Comparison of ENCODE assay signal across 18 cellular contexts in the genomic region with DNA sequence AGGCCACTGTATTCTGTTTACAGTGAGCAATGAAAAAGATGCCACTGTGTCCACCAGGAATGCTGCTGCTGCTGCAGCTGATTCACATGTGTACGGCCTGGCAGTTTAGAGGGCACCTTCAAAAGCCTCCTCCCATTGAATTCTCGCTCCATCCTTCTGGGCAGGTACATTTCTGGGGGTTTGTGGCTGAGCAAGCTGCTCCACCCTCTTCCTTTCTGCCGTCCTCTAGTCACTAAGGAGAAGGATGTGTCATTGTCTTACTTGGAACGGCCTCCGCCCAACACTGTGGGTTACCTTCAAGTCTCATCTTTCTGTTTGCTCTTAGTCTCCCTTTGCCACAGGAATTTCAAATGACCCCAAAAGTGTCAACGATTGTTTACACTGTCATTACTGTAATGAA.
A peak's percentile ranks its signal among the peaks of the same experiment; 100 is the strongest.
DNase-seq lines count a peak whose midpoint lies in the region; ATAC-seq, FAIRE-seq and TF ChIP-seq lines count a peak whose summit lies in the region.
"Had no signal": no experiment of that assay in that cellular context is flagged by ENCODE, and none has a peak within 500 bp of the region (broad histone marks: within the 10 kb centered on the region; RNA-seq: fewer than 3 reads in every experiment).

No MANE protein-coding gene starts in this region.

- intact Hi-C loops in activated CD8-positive, alpha-beta T cell treated with anti-CD3 and anti-CD28 coated beads for 36 hours (cut with micrococcal nuclease) = no loop called here

- peaks cover 3% of the 10 kb centered on the region; the same call in 1 of the 2 replicates for H3K4me1 ChIP-seq in GM23338 (ENCODE audit: insufficient read depth)

- H3K27me3 Mint-ChIP-seq in activated naive CD8-positive, alpha-beta T cell treated with anti-CD3 and anti-CD28 coated beads, Interleukin-2, amount 10 ng/mL, durations not matched to agents 7 days and 5 days = peaks cover 3% of the 10 kb centered on the region
- H3K27me3 Mint-ChIP-seq in activated naive CD8-positive, alpha-beta T cell treated with anti-CD3 and anti-CD28 coated beads, Interleukin-2, amount 50 U/mL, for 24 hours = no peaks in the 10 kb centered on the region
- H3K27me3 Mint-ChIP-seq in activated CD8-positive, alpha-beta T cell treated with anti-CD3 and anti-CD28 coated beads for 36 hours = peaks cover 8% of the 10 kb centered on the region
- H3K27me3 Mint-ChIP-seq in GM23338 (ENCODE audit: insufficient read depth, low read depth, poor library complexity) = no peaks in the 10 kb centered on the region

- H3F3A ChIP-seq in GM23338 (replicated peaks; ENCODE audit: low read depth) = 0 out of 2 replicates have a peak, but pooled peaks cover 3% of the 10 kb centered on the region

- H3K79me2 ChIP-seq in GM23338 (replicated peaks; ENCODE audit: insufficient read depth) = no peaks in the 10 kb centered on the region

- H3K27ac Mint-ChIP-seq in activated naive CD8-positive, alpha-beta T cell treated with anti-CD3 and anti-CD28 coated beads, Interleukin-2, amount 10 ng/mL, durations not matched to agents 7 days and 5 days = no peak overlapping the region
- H3K27ac Mint-ChIP-seq in activated naive CD8-positive, alpha-beta T cell treated with anti-CD3 and anti-CD28 coated beads, Interleukin-2, amount 50 U/mL, for 24 hours = no peak overlapping the region
- H3K27ac Mint-ChIP-seq in activated CD8-positive, alpha-beta T cell treated with anti-CD3 and anti-CD28 coated beads for 36 hours = no peak overlapping the region
- no peak overlapping the region for H3K27ac Mint-ChIP-seq in stimulated activated effector memory CD8-positive, alpha-beta T cell treated with anti-CD3 and anti-CD28 coated beads, Interleukin-12 subunit alpha, Interleukin-12 subunit beta, amount 100 ng/mL, for 72 hours
- no peak overlapping the region for H3K27ac Mint-ChIP-seq in GM23338

- peaks cover 7% of the 10 kb centered on the region for H3K4me1 Mint-ChIP-seq in activated naive CD8-positive, alpha-beta T cell treated with anti-CD3 and anti-CD28 coated beads, Interleukin-2, amount 10 ng/mL, durations not matched to agents 7 days and 5 days
- no peaks in the 10 kb centered on the region for H3K4me1 Mint-ChIP-seq in activated naive CD8-positive, alpha-beta T cell treated with anti-CD3 and anti-CD28 coated beads, Interleukin-2, amount 50 U/mL, for 24 hours
- no peaks in the 10 kb centered on the region for H3K4me1 Mint-ChIP-seq in activated CD8-positive, alpha-beta T cell treated with anti-CD3 and anti-CD28 coated beads for 36 hours (ENCODE audit: low read depth)
- H3K4me1 Mint-ChIP-seq in stimulated activated effector memory CD8-positive, alpha-beta T cell treated with anti-CD3 and anti-CD28 coated beads, Interleukin-12 subunit alpha, Interleukin-12 subunit beta, amount 100 ng/mL, for 72 hours = peaks cover 21% of the 10 kb centered on the region
- peaks cover 13% of the 10 kb centered on the region for H3K4me1 Mint-ChIP-seq in GM23338

- H3K27ac ChIP-seq in GM23338 (ENCODE audit: low read depth) = no peak overlapping the region
- H3K27ac ChIP-seq: right atrium auricular region, stomach had no signal

- H3K36me3 ChIP-seq in GM23338 (ENCODE audit: insufficient read depth) = no peaks in the 10 kb centered on the region
- H3K36me3 ChIP-seq: right atrium auricular region, stomach had no signal

- no peak overlapping the region for H3K4me3 ChIP-seq in GM23338
- H3K4me3 ChIP-seq: right atrium auricular region, stomach had no signal

- no peaks in the 10 kb centered on the region for H3K36me3 Mint-ChIP-seq in activated naive CD8-positive, alpha-beta T cell treated with anti-CD3 and anti-CD28 coated beads, Interleukin-2, amount 10 ng/mL, durations not matched to agents 7 days and 5 days
- H3K36me3 Mint-ChIP-seq in activated naive CD8-positive, alpha-beta T cell treated with anti-CD3 and anti-CD28 coated beads, Interleukin-2, amount 50 U/mL, for 24 hours (ENCODE audit: low read depth) = no peaks in the 10 kb centered on the region
- no peaks in the 10 kb centered on the region for H3K36me3 Mint-ChIP-seq in activated CD8-positive, alpha-beta T cell treated with anti-CD3 and anti-CD28 coated beads for 36 hours (ENCODE audit: low read depth)
- H3K36me3 Mint-ChIP-seq in stimulated activated effector memory CD8-positive, alpha-beta T cell treated with anti-CD3 and anti-CD28 coated beads, Interleukin-12 subunit alpha, Interleukin-12 subunit beta, amount 100 ng/mL, for 72 hours = no peaks in the 10 kb centered on the region
- H3K36me3 Mint-ChIP-seq in GM23338 (ENCODE audit: low read depth) = no peaks in the 10 kb centered on the region

- H3K9me3 Mint-ChIP-seq in activated naive CD8-positive, alpha-beta T cell treated with anti-CD3 and anti-CD28 coated beads, Interleukin-2, amount 10 ng/mL, durations not matched to agents 7 days and 5 days = no peaks in the 10 kb centered on the region
- no peaks in the 10 kb centered on the region for H3K9me3 Mint-ChIP-seq in activated naive CD8-positive, alpha-beta T cell treated with anti-CD3 and anti-CD28 coated beads, Interleukin-2, amount 50 U/mL, for 24 hours
- H3K9me3 Mint-ChIP-seq in activated CD8-positive, alpha-beta T cell treated with anti-CD3 and anti-CD28 coated beads for 36 hours = no peaks in the 10 kb centered on the region
- no peaks in the 10 kb centered on the region for H3K9me3 Mint-ChIP-seq in stimulated activated effector memory CD8-positive, alpha-beta T cell treated with anti-CD3 and anti-CD28 coated beads, Interleukin-12 subunit alpha, Interleukin-12 subunit beta, amount 100 ng/mL, for 72 hours
- H3K9me3 Mint-ChIP-seq in GM23338 = no peaks in the 10 kb centered on the region

- POLR2A ChIA-PET in activated naive CD8-positive, alpha-beta T cell treated with anti-CD3 and anti-CD28 coated beads, Interleukin-2, amount 10 ng/mL, durations not matched to agents 7 days and 5 days (lab: Charles Lee) = interaction anchor here (0.6 kb wide), 1 partner anchor 559 kb away, joined by 3 read pairs; no protein-coding TSS in a partner anchor
- POLR2A ChIA-PET in activated CD8-positive, alpha-beta T cell treated with anti-CD3 and anti-CD28 coated beads for 36 hours (lab: Charles Lee) = no interaction called here

- CTCF ChIA-PET in activated CD8-positive, alpha-beta T cell treated with anti-CD3 and anti-CD28 coated beads for 36 hours (lab: Charles Lee) = no interaction called here

- no peaks in the 10 kb centered on the region; the same call in 1 of the 2 replicates for H4K20me1 ChIP-seq in GM23338 (replicated peaks; ENCODE audit: insufficient read depth)

- ATAC-seq in activated naive CD8-positive, alpha-beta T cell treated with anti-CD3 and anti-CD28 coated beads, Interleukin-2, amount 10 ng/mL, durations not matched to agents 7 days and 5 days (ENCODE audit: low read depth) = peak; percentile 60
- no peak for ATAC-seq in activated naive CD8-positive, alpha-beta T cell treated with anti-CD3 and anti-CD28 coated beads, Interleukin-2, amount 50 U/mL, for 24 hours
- ATAC-seq in activated CD8-positive, alpha-beta T cell treated with anti-CD3 and anti-CD28 coated beads for 36 hours = peak; percentile 45
- ATAC-seq in stimulated activated effector memory CD8-positive, alpha-beta T cell treated with anti-CD3 and anti-CD28 coated beads, Interleukin-12 subunit alpha, Interleukin-12 subunit beta, amount 100 ng/mL, for 72 hours = peak; percentile 91
- no peak for ATAC-seq in GM23338
- ATAC-seq: HCT116 had no signal

- peak overlapping the region; percentile 18 for H3K4me3 Mint-ChIP-seq in activated naive CD8-positive, alpha-beta T cell treated with anti-CD3 and anti-CD28 coated beads, Interleukin-2, amount 10 ng/mL, durations not matched to agents 7 days and 5 days
- no peak overlapping the region for H3K4me3 Mint-ChIP-seq in activated naive CD8-positive, alpha-beta T cell treated with anti-CD3 and anti-CD28 coated beads, Interleukin-2, amount 50 U/mL, for 24 hours
- H3K4me3 Mint-ChIP-seq in activated CD8-positive, alpha-beta T cell treated with anti-CD3 and anti-CD28 coated beads for 36 hours = no peak overlapping the region
- H3K4me3 Mint-ChIP-seq in stimulated activated effector memory CD8-positive, alpha-beta T cell treated with anti-CD3 and anti-CD28 coated beads, Interleukin-12 subunit alpha, Interleukin-12 subunit beta, amount 100 ng/mL, for 72 hours = no peak overlapping the region
- H3K4me3 Mint-ChIP-seq in GM23338 = no peak overlapping the region

- no peak for TF ChIP-seq POLR2A in H54 (IDR thresholded peaks at IDR 0.05; ENCODE audit: low read depth, low read length)

- TF ChIP-seq CTCF in activated CD8-positive, alpha-beta T cell treated with anti-CD3 and anti-CD28 coated beads for 36 hours (IDR thresholded peaks at IDR 0.05) = no peak
- TF ChIP-seq CTCF in GM23338 (conservative IDR thresholded peaks at IDR 0.05; ENCODE audit: low read depth in 2 of 2) = no peak

- no peaks in the 10 kb centered on the region for H3K9me2 ChIP-seq in GM23338 (ENCODE audit: insufficient read depth)

- H2AFZ ChIP-seq in GM23338 = no peak overlapping the region

- FAIRE-seq in H54 (lab: Jason Lieb, UNC) = no peak
- FAIRE-seq: G401.6, GM18507, HTR-8/SVneo had no signal

- no peaks in the 10 kb centered on the region for H3K27me3 ChIP-seq in GM23338 (ENCODE audit: insufficient read depth)
- H3K27me3 ChIP-seq: right atrium auricular region had no signal

- H3K4me2 ChIP-seq in GM23338 = no peak overlapping the region

- DNase-seq in activated naive CD8-positive, alpha-beta T cell treated with anti-CD3 and anti-CD28 coated beads, Interleukin-2, amount 10 ng/mL, durations not matched to agents 7 days and 5 days = no peak
- no peak for DNase-seq in activated naive CD8-positive, alpha-beta T cell treated with anti-CD3 and anti-CD28 coated beads, Interleukin-2, amount 50 U/mL, for 24 hours
- DNase-seq in NCI-H748 (lab: John Stamatoyannopoulos, UW; ENCODE audit: unreplicated experiment) = peak; percentile 61
- no peak for DNase-seq in activated CD8-positive, alpha-beta T cell treated with anti-CD3 and anti-CD28 coated beads for 36 hours
- no peak for DNase-seq in stimulated activated effector memory CD8-positive, alpha-beta T cell treated with anti-CD3 and anti-CD28 coated beads, Interleukin-12 subunit alpha, Interleukin-12 subunit beta, amount 100 ng/mL, for 72 hours (ENCODE audit: low spot score in 2 of 2)
- DNase-seq in H54 (ENCODE audit: insufficient read length, low spot score) = no peak
- DNase-seq in D341Med (ENCODE audit: low spot score) = no peak
- no peak for DNase-seq in GM23338 (ENCODE audit: low spot score)
- DNase-seq: activated T-cell treated with anti-CD3 and anti-CD28 coated beads for 4 hours; AML-193; NCI-H1092 treated with DMSO at 0.1 percent for 48 hours; stimulated activated CD4-positive, alpha-beta T cell treated with anti-CD3 and anti-CD28 coated beads, Interleukin-4, amount 100 ng/mL, for 4 hours; stomach had no signal

TF ChIP-seq in GM23338, 12 proteins besides CTCF, POLR2A, EP300 and RAD21 (continues in another document):
- TF ChIP-seq, protein P1, sequence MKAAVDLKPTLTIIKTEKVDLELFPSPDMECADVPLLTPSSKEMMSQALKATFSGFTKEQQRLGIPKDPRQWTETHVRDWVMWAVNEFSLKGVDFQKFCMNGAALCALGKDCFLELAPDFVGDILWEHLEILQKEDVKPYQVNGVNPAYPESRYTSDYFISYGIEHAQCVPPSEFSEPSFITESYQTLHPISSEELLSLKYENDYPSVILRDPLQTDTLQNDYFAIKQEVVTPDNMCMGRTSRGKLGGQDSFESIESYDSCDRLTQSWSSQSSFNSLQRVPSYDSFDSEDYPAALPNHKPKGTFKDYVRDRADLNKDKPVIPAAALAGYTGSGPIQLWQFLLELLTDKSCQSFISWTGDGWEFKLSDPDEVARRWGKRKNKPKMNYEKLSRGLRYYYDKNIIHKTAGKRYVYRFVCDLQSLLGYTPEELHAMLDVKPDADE (IDR thresholded peaks at IDR 0.05) = no peak

Comparison
In these comparisons a context has a peak if more than half of its experiments do, and no peak if none do; other contexts are left out.
1. ATAC-seq: peak in activated naive CD8-positive, alpha-beta T cell treated with anti-CD3 and anti-CD28 coated beads, Interleukin-2, amount 10 ng/mL, durations not matched to agents 7 days and 5 days (single experiment), activated CD8-positive, alpha-beta T cell treated with anti-CD3 and anti-CD28 coated beads for 36 hours (single experiment) and stimulated activated effector memory CD8-positive, alpha-beta T cell treated with anti-CD3 and anti-CD28 coated beads, Interleukin-12 subunit alpha, Interleukin-12 subunit beta, amount 100 ng/mL, for 72 hours (single experiment); none in activated naive CD8-positive, alpha-beta T cell treated with anti-CD3 and anti-CD28 coated beads, Interleukin-2, amount 50 U/mL, for 24 hours (single experiment) and GM23338 (single experiment).